10 cellular contexts compared by ENCODE assay signal in the genomic region with DNA sequence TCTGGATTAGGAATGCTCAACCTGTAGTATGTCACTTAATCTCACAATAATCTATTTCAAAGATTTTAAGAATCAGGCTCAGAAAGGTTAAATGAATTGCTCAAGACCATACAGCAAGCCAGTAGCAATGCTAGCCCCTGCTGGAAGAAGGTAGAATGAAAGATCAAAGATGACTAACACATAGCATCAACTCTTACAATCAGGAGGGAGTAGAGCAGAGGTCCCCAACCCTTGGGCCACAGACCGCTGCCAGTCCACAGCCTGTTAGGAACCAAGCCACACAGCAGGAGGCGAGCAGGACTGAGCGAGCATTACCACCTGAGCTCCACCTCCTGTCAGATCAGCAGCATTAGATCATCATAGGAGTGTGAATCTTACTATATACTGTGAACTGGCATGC. TPM values are rescaled to one million over a fixed set of nuclear protein-coding genes. Genes with fewer than 3 reads are reported as not detected.
DNase-seq lines count a peak whose midpoint lies in the region; TF ChIP-seq lines count a peak whose summit lies in the region.
"Had no signal": no experiment of that assay in that cellular context is flagged by ENCODE, and none has a peak within 500 bp of the region (broad histone marks: within the 10 kb centered on the region; RNA-seq: fewer than 3 reads in every experiment).

No MANE protein-coding gene starts in this region.

- peaks cover 39% of the 10 kb centered on the region for H3K4me1 Mint-ChIP-seq in dendritic cell treated with granulocyte-macrophage colony-stimulating factor and Interleukin-4, amounts not matched to agents 40 ng/mL and 50 ng/mL, for 4 days (ENCODE audit: low read depth)

- peak; percentile 4 for DNase-seq in NOMO-1 treated with DMSO at 0.1 percent for 48 hours (lab: John Stamatoyannopoulos, UW; ENCODE audit: unreplicated experiment)
- DNase-seq in NOMO-1 treated with dmso at 0.1 percent for 144 hours (lab: John Stamatoyannopoulos, UW; ENCODE audit: unreplicated experiment) = no peak
- DNase-seq in NB4 (ENCODE audit: low read depth) = peak; percentile 12
- peak in 1 of 2 donors; percentile 45 for DNase-seq in trophoblast cell
- no peak for DNase-seq in NCI-H1092 (lab: John Stamatoyannopoulos, UW)
- no peak for DNase-seq in NCI-H1436 treated with DMSO at 0.1 percent for 48 hours (lab: John Stamatoyannopoulos, UW)
- no peak for DNase-seq in activated CD8-positive, alpha-beta memory T cell treated with anti-CD3 and anti-CD28 coated beads, Interleukin-2, amount 50 U/mL, for 4 hours
- DNase-seq: activated CD4-positive, alpha-beta T cell treated with anti-CD3 and anti-CD28 coated beads, Interleukin-2, amount 50 U/mL, for 1 hour; NCI-H524 had no signal

- H3K27me3 ChIP-seq in trophoblast cell (ENCODE audit: insufficient read depth, low read length) = no peaks in the 10 kb centered on the region

- H3K36me3 Mint-ChIP-seq in dendritic cell treated with granulocyte-macrophage colony-stimulating factor and Interleukin-4, amounts not matched to agents 40 ng/mL and 50 ng/mL, for 4 days (ENCODE audit: low read depth) = no peaks in the 10 kb centered on the region

- no peak overlapping the region for H3K4me3 Mint-ChIP-seq in dendritic cell treated with granulocyte-macrophage colony-stimulating factor and Interleukin-4, amounts not matched to agents 40 ng/mL and 50 ng/mL, for 4 days

- no peak overlapping the region for H4K8ac ChIP-seq in trophoblast cell (ENCODE audit: low read depth, low read length)

- no peaks in the 10 kb centered on the region for H3K9me3 Mint-ChIP-seq in dendritic cell treated with granulocyte-macrophage colony-stimulating factor and Interleukin-4, amounts not matched to agents 40 ng/mL and 50 ng/mL, for 4 days

- intact Hi-C loops in dendritic cell treated with granulocyte-macrophage colony-stimulating factor and Interleukin-4, amounts not matched to agents 40 ng/mL and 50 ng/mL, for 4 days (cut with micrococcal nuclease) = no loop called here

- no peak overlapping the region for H2BK5ac ChIP-seq in trophoblast cell (ENCODE audit: low read depth, low read length, poor library complexity)

- no peak overlapping the region for H3K18ac ChIP-seq in trophoblast cell (ENCODE audit: low read length)

- H4K12ac ChIP-seq in trophoblast cell (ENCODE audit: low read depth, low read length) = no peak overlapping the region

- H3K4me3 ChIP-seq in NB4 (ENCODE audit: low read depth, low read length) (no peak overlapping the region), trophoblast cell (ENCODE audit: low read depth, low read length) (peak overlapping the region; percentile 46)

- no peak overlapping the region for H2BK120ac ChIP-seq in trophoblast cell (ENCODE audit: insufficient read depth, low read length, poor library complexity)

- TF ChIP-seq POLR2A in NB4 (IDR thresholded peaks at IDR 0.05; ENCODE audit: extremely low read depth, insufficient read length) = no peak

- H3K4me2 ChIP-seq in trophoblast cell (ENCODE audit: low read length) = no peak overlapping the region

- no peak overlapping the region for H3K27ac ChIP-seq in trophoblast cell (ENCODE audit: low read depth, low read length)

- no peaks in the 10 kb centered on the region for H3K79me2 ChIP-seq in trophoblast cell (ENCODE audit: control insufficient read depth, insufficient read depth, low read length, poor library complexity)

- H4K91ac ChIP-seq in trophoblast cell (ENCODE audit: low read depth, low read length) = no peak overlapping the region

- H3K79me1 ChIP-seq in trophoblast cell (ENCODE audit: low read length) = no peaks in the 10 kb centered on the region

- no peaks in the 10 kb centered on the region for H3K36me3 ChIP-seq in trophoblast cell (ENCODE audit: control insufficient read depth in 1 of 2, insufficient read depth in 2 of 2, low read length in 2 of 2)

- no peak overlapping the region for H3K4ac ChIP-seq in trophoblast cell (ENCODE audit: low read depth, low read length)

- H2BK12ac ChIP-seq in trophoblast cell (ENCODE audit: low read length) = no peak overlapping the region

- peaks cover 15% of the 10 kb centered on the region for H3K27me3 Mint-ChIP-seq in dendritic cell treated with granulocyte-macrophage colony-stimulating factor and Interleukin-4, amounts not matched to agents 40 ng/mL and 50 ng/mL, for 4 days

- H3K14ac ChIP-seq in trophoblast cell (ENCODE audit: low read length) = no peak overlapping the region

- H2AFZ ChIP-seq in trophoblast cell (ENCODE audit: insufficient read depth, low read length, poor library complexity) = no peak overlapping the region

- no peak for TF ChIP-seq CTCF in NB4 (IDR thresholded peaks at IDR 0.05; ENCODE audit: low read depth, low read length)

- H3K9ac ChIP-seq in trophoblast cell (ENCODE audit: low read length) = no peak overlapping the region

- H3K27ac Mint-ChIP-seq in dendritic cell treated with granulocyte-macrophage colony-stimulating factor and Interleukin-4, amounts not matched to agents 40 ng/mL and 50 ng/mL, for 4 days = peak overlapping the region; percentile 45

- H2AK5ac ChIP-seq in trophoblast cell (ENCODE audit: low read length) = no peak overlapping the region

- H3K4me1 ChIP-seq in trophoblast cell (ENCODE audit: control insufficient read depth in 1 of 2, insufficient read depth in 2 of 2, low read length in 2 of 2) = no peaks in the 10 kb centered on the region

- no peak overlapping the region for H3K23ac ChIP-seq in trophoblast cell (ENCODE audit: low read length)

- no CpG with 5 or more reads among the region's 3 CpGs for WGBS in trophoblast cell (ENCODE audit: extremely low coverage, insufficient coverage, insufficient read length)

- H3K9me3 ChIP-seq in trophoblast cell (ENCODE audit: insufficient read depth, low read depth, low read length) = no peaks in the 10 kb centered on the region

RNA-seq across cellular contexts. Expression of a gene that starts 15.5 kb away (rescaled TPM):
- polyA plus RNA-seq in trophoblast cell (2013) = 0.53 TPM in 2 replicates

Comparison
In these comparisons a context has a peak if more than half of its experiments do, and no peak if none do; other contexts are left out.
1. DNase-seq: peak in NOMO-1 treated with DMSO at 0.1 percent for 48 hours (single experiment) and NB4 (single experiment); none in NOMO-1 treated with dmso at 0.1 percent for 144 hours (single experiment), NCI-H1092 (single experiment), NCI-H1436 treated with DMSO at 0.1 percent for 48 hours (single experiment) and activated CD8-positive, alpha-beta memory T cell treated with anti-CD3 and anti-CD28 coated beads, Interleukin-2, amount 50 U/mL, for 4 hours (single experiment).